Comparison of ENCODE assay signal across 8 cellular contexts in the genomic region with DNA sequence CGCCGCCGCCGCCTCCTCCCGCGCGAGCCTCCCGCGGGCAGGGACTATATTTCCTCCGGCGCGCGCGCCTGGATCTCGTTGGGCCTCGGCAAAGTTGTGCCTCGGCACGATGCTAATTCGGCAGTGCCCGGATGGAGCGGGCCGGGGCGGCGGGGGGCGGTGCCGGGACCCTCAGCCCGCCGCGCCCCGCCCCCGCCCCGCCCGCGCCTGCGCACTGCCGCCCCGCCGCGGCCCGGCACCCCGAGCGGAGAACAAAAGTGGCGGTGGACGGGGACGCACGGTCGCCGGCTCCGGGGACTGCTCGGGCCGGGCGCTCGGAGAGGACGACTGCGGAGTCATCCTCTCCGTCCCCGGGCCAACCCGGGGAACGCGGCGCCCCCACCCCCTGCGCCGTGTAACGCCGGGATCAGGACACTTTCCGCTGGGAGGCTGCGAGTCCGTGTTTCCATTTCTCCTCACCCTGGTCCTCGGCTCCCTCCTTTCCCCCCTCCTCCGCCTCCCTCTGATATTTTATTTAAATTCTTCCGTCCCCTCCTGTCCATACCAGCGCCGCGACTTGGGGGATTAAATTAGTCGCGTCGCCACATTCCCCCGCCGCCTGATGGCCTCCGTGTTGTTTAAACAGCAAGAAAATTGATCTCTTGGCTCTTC. TPM values are rescaled to one million over a fixed set of nuclear protein-coding genes. Genes with fewer than 3 reads are reported as not detected.
DNase-seq lines count a peak whose midpoint lies in the region; ATAC-seq, FAIRE-seq and TF ChIP-seq lines count a peak whose summit lies in the region.

A gene (minus strand): TSS at position 125 of the 651 bp plus-strand sequence. CDS start 456 bp downstream, outside the sequence.

- no peak for ATAC-seq in GM18519 (IDR thresholded peaks at IDR 0.05; ENCODE audit: low FRiP score, unreplicated experiment)

- H3K4me1 Mint-ChIP-seq in T-helper 1 cell treated with Interleukin-12 subunit alpha and Interleukin-12 subunit beta and Interleukin-4 antibody, amounts not matched to agents 30 μg/mL and 1 μg/mL, for 36 hours (ENCODE audit: low read depth): peaks cover 11% of the 10 kb centered on the region
- peaks cover 16% of the 10 kb centered on the region for H3K4me1 Mint-ChIP-seq in astrocyte (ENCODE audit: low read depth, unreplicated experiment)

- peak within 1 kb of the TSS; percentile 76 for H3K27ac Mint-ChIP-seq in T-helper 1 cell treated with Interleukin-12 subunit alpha and Interleukin-12 subunit beta and Interleukin-4 antibody, amounts not matched to agents 30 μg/mL and 1 μg/mL, for 36 hours
- H3K27ac Mint-ChIP-seq in astrocyte (ENCODE audit: unreplicated experiment): peak within 1 kb of the TSS; percentile 90

- peak within 1 kb of the TSS; percentile 70 for H3K4me3 ChIP-seq in astrocyte (ENCODE audit: insufficient read depth, low read depth, low read length)
- H3K4me3 ChIP-seq in iPS DF 6.9 (ENCODE audit: low read length): peak within 1 kb of the TSS; percentile 84
- H3K4me3 ChIP-seq in small intestine (ENCODE audit: low read depth in 1 of 2, low read length in 2 of 2): peak within 1 kb of the TSS; percentile 43 to 46

- H3K4me2 ChIP-seq in astrocyte (ENCODE audit: low read length): peak within 1 kb of the TSS; percentile 96

- H3K4me3 Mint-ChIP-seq in T-helper 1 cell treated with Interleukin-12 subunit alpha and Interleukin-12 subunit beta and Interleukin-4 antibody, amounts not matched to agents 30 μg/mL and 1 μg/mL, for 36 hours: peak within 1 kb of the TSS; percentile 89
- H3K4me3 Mint-ChIP-seq in astrocyte (ENCODE audit: unreplicated experiment): peak within 1 kb of the TSS; percentile 96

- FAIRE-seq in astrocyte (lab: Jason Lieb, UNC) (no peak), small intestine (lab: Jason Lieb, UNC) (no peak)

- H3K79me2 ChIP-seq in astrocyte (ENCODE audit: insufficient read depth, low read length): peaks cover 6% of the 10 kb centered on the region

- peaks cover 48% of the 10 kb centered on the region for H3K27me3 Mint-ChIP-seq in T-helper 1 cell treated with Interleukin-12 subunit alpha and Interleukin-12 subunit beta and Interleukin-4 antibody, amounts not matched to agents 30 μg/mL and 1 μg/mL, for 36 hours (ENCODE audit: low read depth)
- peaks cover 6% of the 10 kb centered on the region for H3K27me3 Mint-ChIP-seq in astrocyte (ENCODE audit: low read depth, unreplicated experiment)

- H3K27ac ChIP-seq in astrocyte (ENCODE audit: low read depth, low read length) (no peak within 1 kb of the TSS), iPS DF 6.9 (ENCODE audit: low read length) (no peak within 1 kb of the TSS), small intestine (ENCODE audit: low read depth in 1 of 2, low read length in 1 of 2) (no peak within 1 kb of the TSS)

- H3K36me3 ChIP-seq in astrocyte (ENCODE audit: insufficient read depth, low read length) (no peaks in the 10 kb centered on the region), iPS DF 6.9 (ENCODE audit: control insufficient read depth, insufficient read depth, low read length) (no peaks in the 10 kb centered on the region; the same call in 1 of the 2 replicates), small intestine (ENCODE audit: control insufficient read depth in 2 of 2, insufficient read depth in 2 of 2, low read length in 2 of 2) (no peaks in the 10 kb centered on the region)

- H2AFZ ChIP-seq in astrocyte (ENCODE audit: low read depth, low read length): peak within 1 kb of the TSS; percentile 84

- H3K36me3 Mint-ChIP-seq in T-helper 1 cell treated with Interleukin-12 subunit alpha and Interleukin-12 subunit beta and Interleukin-4 antibody, amounts not matched to agents 30 μg/mL and 1 μg/mL, for 36 hours (ENCODE audit: low read depth): peaks cover 2% of the 10 kb centered on the region
- no peaks in the 10 kb centered on the region for H3K36me3 Mint-ChIP-seq in astrocyte (ENCODE audit: low read depth, unreplicated experiment)

- H4K20me1 ChIP-seq in astrocyte (ENCODE audit: insufficient read depth, low read length): peaks cover 10% of the 10 kb centered on the region

- H3K4me1 ChIP-seq in astrocyte (ENCODE audit: insufficient read depth, low read length) (peaks cover 8% of the 10 kb centered on the region), iPS DF 6.9 (ENCODE audit: control insufficient read depth, insufficient read depth, low read length) (peaks cover 5% of the 10 kb centered on the region), small intestine (ENCODE audit: control insufficient read depth in 2 of 2, insufficient read depth in 1 of 2, low read depth in 1 of 2, low read length in 1 of 2) (no peaks in the 10 kb centered on the region)

- peak within 1 kb of the TSS; percentile 77 for H3K9ac ChIP-seq in astrocyte (ENCODE audit: low read length)

- DNase-seq in T-helper 1 cell (no peak), NCI-H69 (lab: John Stamatoyannopoulos, UW) (peak; percentile 93), astrocyte (ENCODE audit: low read depth) (no peak), iPS DF 6.9 (ENCODE audit: low read depth, low spot score) (no peak), small intestine (no peak), dedifferentiated amniotic fluid mesenchymal stem cell (ENCODE audit: extremely low spot score) (no peak)

- no CpG with 5 or more reads among the region's 80 CpGs for WGBS in iPS DF 6.9 (ENCODE audit: insufficient coverage, insufficient read length)
- WGBS in small intestine, 3 donors: 1 to 4% (median 2%) methylated on average over 26 to 80 of the region's 80 CpGs

- H3K9me3 ChIP-seq in astrocyte (ENCODE audit: insufficient read depth, low read depth, low read length) (no peaks in the 10 kb centered on the region), iPS DF 6.9 (ENCODE audit: control insufficient read depth, insufficient read depth, low read length) (no peaks in the 10 kb centered on the region), small intestine (ENCODE audit: control insufficient read depth, low read depth) (no peaks in the 10 kb centered on the region)

- no peak for TF ChIP-seq CTCF in astrocyte (IDR thresholded peaks at IDR 0.05; ENCODE audit: insufficient read depth, low read depth, low read length)

- H3K9me3 Mint-ChIP-seq in T-helper 1 cell treated with Interleukin-12 subunit alpha and Interleukin-12 subunit beta and Interleukin-4 antibody, amounts not matched to agents 30 μg/mL and 1 μg/mL, for 36 hours: no peaks in the 10 kb centered on the region
- no peaks in the 10 kb centered on the region for H3K9me3 Mint-ChIP-seq in astrocyte (ENCODE audit: unreplicated experiment)

- peaks cover 45% of the 10 kb centered on the region for H3K27me3 ChIP-seq in astrocyte (ENCODE audit: insufficient read depth, low read length)
- no peaks in the 10 kb centered on the region for H3K27me3 ChIP-seq in iPS DF 6.9 (ENCODE audit: control insufficient read depth, insufficient read depth, low read length)
- peaks cover 19 to 29% of the 10 kb centered on the region in 2 donors for H3K27me3 ChIP-seq in small intestine (ENCODE audit: control insufficient read depth in 2 of 2, insufficient read depth in 2 of 2, low read length in 2 of 2)

RNA-seq across cellular contexts. Expression of the gene that starts here (rescaled TPM):
- 6.0 and 6.3 TPM in 2 replicates for total RNA-seq in astrocyte
- under 1 TPM in 1 of 3 donors, not detected in 2; 0.09 TPM for polyA plus RNA-seq in small intestine
